Comparison of ENCODE assay signal across 8 cellular contexts in the genomic region with DNA sequence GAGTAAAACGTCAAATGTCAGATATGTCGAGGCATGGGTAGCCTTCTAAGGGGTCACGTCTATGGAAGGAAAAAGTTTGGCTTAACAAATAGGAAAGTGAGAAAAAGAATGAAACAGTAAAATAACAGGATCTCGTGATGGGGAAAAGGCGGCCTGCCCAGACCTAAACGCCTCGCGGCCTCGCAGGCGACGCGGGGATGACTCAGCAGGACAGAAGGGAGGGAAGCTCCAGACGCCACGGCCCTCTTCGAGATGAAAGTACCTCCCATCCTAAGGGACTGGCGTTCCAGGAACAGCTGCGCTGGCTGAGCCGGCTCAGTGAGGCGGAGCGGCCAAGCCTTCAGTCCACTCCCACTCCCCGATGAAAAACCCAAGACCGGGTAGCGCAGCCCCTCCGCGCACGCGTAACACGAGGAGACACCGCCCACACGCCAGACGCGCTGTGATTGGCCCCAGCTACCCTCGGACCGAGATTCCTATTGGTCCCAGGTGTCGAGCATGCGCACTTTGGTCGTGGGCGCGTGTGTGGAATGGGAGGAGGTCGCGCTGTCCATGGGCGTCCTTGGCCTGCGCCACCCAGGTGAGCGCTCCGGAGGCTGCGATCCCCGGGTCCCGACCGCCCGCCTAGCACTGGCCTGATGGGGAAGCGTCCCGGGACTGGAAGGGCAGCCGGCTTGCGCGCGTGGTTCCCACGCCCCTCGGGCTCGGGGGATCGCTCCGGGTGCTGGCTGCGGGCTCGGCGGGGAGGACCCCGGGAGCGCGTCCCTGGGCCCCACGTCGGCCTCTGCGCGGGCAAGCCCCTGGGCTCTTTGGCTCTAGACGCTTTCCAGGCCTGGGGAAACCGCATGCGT.
DNase-seq lines count a peak whose midpoint lies in the region; ATAC-seq and TF ChIP-seq lines count a peak whose summit lies in the region.

No MANE protein-coding gene starts in this region.

- H3K27me3 ChIP-seq in Loucy (ENCODE audit: insufficient read depth, low read length, poor library complexity, severe bottlenecking) (no peaks in the 10 kb centered on the region), WERI-Rb-1 (ENCODE audit: insufficient read depth, low read depth, severe bottlenecking) (no peaks in the 10 kb centered on the region), breast epithelium (no peaks in the 10 kb centered on the region)

- H3K4me1 ChIP-seq in Loucy (ENCODE audit: insufficient read depth, low read length, poor library complexity, severe bottlenecking) (no peaks in the 10 kb centered on the region), breast epithelium (no peaks in the 10 kb centered on the region)

- peak; percentile 98 for DNase-seq in COR-L47 (lab: John Stamatoyannopoulos, UW)
- DNase-seq in WERI-Rb-1, result peak; percentile 100
- DNase-seq in breast epithelium (ENCODE audit: low spot score in 2 of 2), result peak; percentile 88 to 96
- DNase-seq in immature natural killer cell, result peak; percentile 78 to 87 (median 85)
- DNase-seq in stimulated activated CD4-positive, alpha-beta T cell treated with anti-CD3 and anti-CD28 coated beads, Interleukin-15, amount 100 ng/mL, for 1 hour (ENCODE audit: low read depth in 1 of 2, low spot score in 1 of 2), result peak; percentile 67 to 79

- H3K4me3 ChIP-seq in Loucy (ENCODE audit: low read length, poor library complexity, severe bottlenecking), result peak overlapping the region; percentile 40
- peak overlapping the region; percentile 72 for H3K4me3 ChIP-seq in WERI-Rb-1 (ENCODE audit: low read depth, low read length)
- H3K4me3 ChIP-seq in breast epithelium, result peak overlapping the region; percentile 80 to 88 (median 86)

- peak overlapping the region; percentile 81 to 96 (median 90) for H3K4me3 Mint-ChIP-seq in immature natural killer cell

- H3K9me2 ChIP-seq in Loucy (replicated peaks; ENCODE audit: low read depth, low read length), result no peaks in the 10 kb centered on the region

- H3K9me3 ChIP-seq in Loucy (ENCODE audit: insufficient read depth, low read depth, low read length) (no peaks in the 10 kb centered on the region), WERI-Rb-1 (ENCODE audit: severe bottlenecking) (no peaks in the 10 kb centered on the region), breast epithelium (no peaks in the 10 kb centered on the region)

- peaks cover 28 to 29% of the 10 kb centered on the region in 2 donors for H3K4me1 Mint-ChIP-seq in immature natural killer cell

- H2AFZ ChIP-seq in Loucy (ENCODE audit: low read length), result no peak overlapping the region

- no peaks in the 10 kb centered on the region for H3F3A ChIP-seq in Loucy (ENCODE audit: low read depth)

- no peaks in the 10 kb centered on the region for H3K79me2 ChIP-seq in Loucy (ENCODE audit: insufficient read depth, low read length)

- H4K20me1 ChIP-seq in Loucy (ENCODE audit: insufficient read depth, low read length, poor library complexity, severe bottlenecking), result no peaks in the 10 kb centered on the region

- ATAC-seq in GM21576 (IDR thresholded peaks at IDR 0.05; ENCODE audit: unreplicated experiment), result peak; percentile 93
- no peak for ATAC-seq in HG02885 (IDR thresholded peaks at IDR 0.05; ENCODE audit: poor library complexity, unreplicated experiment)

- no peak overlapping the region for H3K9ac ChIP-seq in Loucy (ENCODE audit: low read depth, low read length, poor library complexity, severe bottlenecking)

- H3K9me3 Mint-ChIP-seq in immature natural killer cell, result peaks cover 0 to 3% (median 0%) of the 10 kb centered on the region in 6 donors

- peak overlapping the region; percentile 78 to 92 (median 86) for H3K27ac Mint-ChIP-seq in immature natural killer cell

- H3K27ac ChIP-seq in WERI-Rb-1 (peak overlapping the region; percentile 86), breast epithelium (peak overlapping the region; percentile 88)

- TF ChIP-seq POLR2A in breast epithelium (IDR thresholded peaks at IDR 0.05), result no peak

- H3K27me3 Mint-ChIP-seq in immature natural killer cell (ENCODE audit: low read depth in 3 of 3), result peaks cover 3 to 11% (median 9%) of the 10 kb centered on the region in 3 donors

- intact Hi-C loops in breast epithelium (cut with DNase I; ENCODE audit: low total_unique reads), result no loop called here

- no peaks in the 10 kb centered on the region for H3K36me3 ChIP-seq in Loucy (ENCODE audit: insufficient read depth, low read length)
- H3K36me3 ChIP-seq in WERI-Rb-1, result peaks cover 19% of the 10 kb centered on the region
- H3K36me3 ChIP-seq in breast epithelium, result no peaks in the 10 kb centered on the region

- H3K4me2 ChIP-seq in Loucy (ENCODE audit: low read depth, low read length, poor library complexity, severe bottlenecking), result peak overlapping the region; percentile 2

- H3K36me3 Mint-ChIP-seq in immature natural killer cell, result no peaks in the 10 kb centered on the region

- TF ChIP-seq CTCF in Loucy (conservative IDR thresholded peaks at IDR 0.05; ENCODE audit: low read length), result no peak
- TF ChIP-seq CTCF in WERI-Rb-1 (IDR thresholded peaks at IDR 0.05; ENCODE audit: low read depth, low read length), result no peak
- TF ChIP-seq CTCF in breast epithelium (IDR thresholded peaks at IDR 0.05), result no peak
